ENCODE assay signal across 8 cellular contexts in the genomic region with DNA sequence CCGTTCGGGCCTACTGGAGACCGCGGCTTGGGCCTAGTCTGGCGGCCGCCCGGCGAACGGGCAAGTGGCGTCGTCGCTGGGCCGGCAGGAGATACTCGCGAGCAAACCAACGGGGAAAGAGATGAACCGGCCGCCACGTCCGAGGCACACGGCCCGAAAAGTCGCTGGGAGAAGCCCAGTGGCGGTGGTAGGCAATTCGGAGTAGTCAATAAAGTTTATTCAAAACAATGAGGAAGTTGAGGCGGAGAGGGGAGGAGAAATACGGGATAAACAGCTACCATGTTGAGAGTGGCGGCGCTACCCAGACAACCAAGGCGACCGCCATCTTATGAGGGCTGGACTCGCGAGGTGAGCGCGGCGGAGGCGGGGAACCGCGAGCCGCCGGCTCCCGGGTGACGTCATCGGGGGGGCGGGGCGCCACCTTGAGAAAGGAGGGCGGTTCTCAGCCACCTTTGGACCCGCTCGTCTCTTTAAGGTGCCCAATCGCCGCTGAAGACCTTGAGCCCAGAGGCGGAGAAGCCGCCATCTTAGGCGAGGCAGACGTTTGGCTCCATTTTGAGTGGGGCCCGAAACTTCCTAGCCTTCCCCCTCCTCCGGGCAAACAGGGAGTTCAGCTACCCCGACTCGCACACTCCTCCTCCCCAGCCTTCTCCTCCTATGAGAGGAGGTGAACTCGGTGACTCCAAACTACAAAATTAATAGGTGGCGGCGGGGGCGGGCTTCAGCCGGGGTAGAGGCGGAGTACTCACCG. TPM values are rescaled to one million over a fixed set of nuclear protein-coding genes. Genes with fewer than 3 reads are reported as not detected.
DNase-seq lines count a peak whose midpoint lies in the region; ATAC-seq and TF ChIP-seq lines count a peak whose summit lies in the region.

A gene (minus strand): TSS at position 348 of the 751 bp plus-strand sequence. CDS start 1,745 bp downstream, outside the sequence.

- H3K27ac Mint-ChIP-seq in dendritic cell treated with granulocyte-macrophage colony-stimulating factor and Interleukin-4, amounts not matched to agents 40 ng/mL and 50 ng/mL, for 4 days, result peak within 1 kb of the TSS; percentile 95

- H3K36me3 Mint-ChIP-seq in dendritic cell treated with granulocyte-macrophage colony-stimulating factor and Interleukin-4, amounts not matched to agents 40 ng/mL and 50 ng/mL, for 4 days (ENCODE audit: low read depth), result peaks cover 33% of the 10 kb centered on the region

- H3K27ac ChIP-seq in C4-2B, result peak within 1 kb of the TSS; percentile 99

- H3K4me1 Mint-ChIP-seq in dendritic cell treated with granulocyte-macrophage colony-stimulating factor and Interleukin-4, amounts not matched to agents 40 ng/mL and 50 ng/mL, for 4 days (ENCODE audit: low read depth), result peaks cover 13% of the 10 kb centered on the region

- DNase-seq in NCI-H82 (lab: John Stamatoyannopoulos, UW) (peak; percentile 98), left lobe of liver (ENCODE audit: low spot score) (peak; percentile 95)
- DNase-seq in activated CD4-positive, alpha-beta T cell treated with anti-CD3 and anti-CD28 coated beads, Interleukin-2, amount 50 U/mL, for 48 hours, result peak; percentile 91 to 92
- peak; percentile 94 for DNase-seq in stimulated activated CD4-positive, alpha-beta T cell treated with anti-CD3 and anti-CD28 coated beads, Interleukin-2, amount 100 ng/mL, for 24 hours

- intact Hi-C loops in dendritic cell treated with granulocyte-macrophage colony-stimulating factor and Interleukin-4, amounts not matched to agents 40 ng/mL and 50 ng/mL, for 4 days (cut with micrococcal nuclease), result loop anchor here (2.0 to 10.0 kb wide), 2 partner anchors 138 to 760 kb away; a partner anchor contains a TSS

- ATAC-seq in GM19452 (IDR thresholded peaks at IDR 0.05; ENCODE audit: unreplicated experiment) (peak; percentile 83), HG03575 (IDR thresholded peaks at IDR 0.05; ENCODE audit: extremely low read depth, insufficient number of reproducible peaks, low FRiP score, unreplicated experiment) (peak; percentile 48), left lobe of liver (peak; percentile 78)

- H3K4me3 Mint-ChIP-seq in dendritic cell treated with granulocyte-macrophage colony-stimulating factor and Interleukin-4, amounts not matched to agents 40 ng/mL and 50 ng/mL, for 4 days, result peak within 1 kb of the TSS; percentile 90

- H3K27me3 Mint-ChIP-seq in dendritic cell treated with granulocyte-macrophage colony-stimulating factor and Interleukin-4, amounts not matched to agents 40 ng/mL and 50 ng/mL, for 4 days, result no peaks in the 10 kb centered on the region

- TF ChIP-seq CTCF in C4-2B (conservative IDR thresholded peaks at IDR 0.05), result no peak

- H3K9me3 Mint-ChIP-seq in dendritic cell treated with granulocyte-macrophage colony-stimulating factor and Interleukin-4, amounts not matched to agents 40 ng/mL and 50 ng/mL, for 4 days, result no peaks in the 10 kb centered on the region

RNA-seq across cellular contexts. Expression of the gene that starts here (rescaled TPM):
- total RNA-seq in left lobe of liver, result 24.6 TPM

Comparison
In these comparisons a context has a peak if more than half of its experiments do, and no peak if none do; other contexts are left out.
1. Peak in every context shown above with its lines: DNase-seq, ATAC-seq and H3K27ac ChIP-seq.